ENCODE assay signal across 9 cellular contexts in the genomic region with DNA sequence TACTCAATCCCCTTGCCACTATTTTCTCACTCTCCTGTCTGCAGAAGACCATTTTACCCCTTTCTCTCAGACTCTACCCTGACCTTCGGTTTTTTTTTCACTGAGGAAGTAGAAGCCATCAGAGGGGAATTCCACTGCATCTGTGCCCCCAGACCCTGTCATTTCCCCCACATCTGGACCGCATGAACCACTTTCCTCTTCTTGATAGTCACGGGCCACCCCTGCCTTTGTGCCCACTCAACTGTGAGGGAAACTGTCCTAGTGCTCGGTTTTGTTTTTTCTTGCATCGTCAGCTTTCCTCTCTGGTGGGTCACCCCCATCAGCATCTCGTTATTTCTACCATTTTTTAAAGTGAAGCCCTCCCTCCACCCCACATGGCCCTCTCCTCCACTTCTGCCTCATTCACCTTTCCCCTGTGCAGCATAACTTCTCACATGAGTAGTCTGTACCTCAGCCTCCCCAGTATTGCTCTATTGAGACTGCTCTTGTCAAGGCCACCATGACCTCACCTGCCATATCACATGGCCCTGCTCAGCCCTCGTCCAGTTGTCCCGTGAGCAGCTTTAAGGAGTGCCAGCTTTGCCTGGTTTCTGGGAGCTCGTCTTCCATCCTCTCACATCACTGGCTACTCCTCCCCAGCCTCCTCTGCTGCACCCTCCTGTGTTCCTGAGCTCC. TPM values are rescaled to one million over a fixed set of nuclear protein-coding genes. Genes with fewer than 3 reads are reported as not detected.
A peak's percentile ranks its signal among the peaks of the same experiment; 100 is the strongest.
DNase-seq lines count a peak whose midpoint lies in the region; ATAC-seq and TF ChIP-seq lines count a peak whose summit lies in the region.
"Had no signal": no experiment of that assay in that cellular context is flagged by ENCODE, and none has a peak within 500 bp of the region (broad histone marks: within the 10 kb centered on the region; RNA-seq: fewer than 3 reads in every experiment).

No MANE protein-coding gene starts in this region.

- POLR2A ChIA-PET in activated B cell treated with CpG ODN at 0.5 μM for 24 hours (lab: Charles Lee): interaction anchor here (0.6 to 2.6 kb wide), 4 partner anchors 11 to 190 kb away, joined by 3 to 21 read pairs (median 8); partner anchors contain the start of gene TMEM87B

- peak; percentile 85 for ATAC-seq in GM19043 (IDR thresholded peaks at IDR 0.05; ENCODE audit: low read depth, unreplicated experiment)
- peak; percentile 54 for ATAC-seq in HG02840 (IDR thresholded peaks at IDR 0.05; ENCODE audit: low FRiP score, unreplicated experiment)
- peak; percentile 96 for ATAC-seq in activated B cell treated with CpG ODN at 0.5 μM for 24 hours (ENCODE audit: low read depth)
- no peak for ATAC-seq in GM19035 (IDR thresholded peaks at IDR 0.05; ENCODE audit: unreplicated experiment)

- CTCF ChIA-PET in Calu3 (lab: Charles Lee): interaction anchor here (0.5 kb wide), 1 partner anchor 15 kb away, joined by 6 read pairs; no protein-coding TSS in a partner anchor
- CTCF ChIA-PET in activated B cell treated with CpG ODN at 0.5 μM for 24 hours (lab: Charles Lee): no interaction called here

- H3K9me3 Mint-ChIP-seq in Calu3 (ENCODE audit: low read depth, unreplicated experiment) (no peaks in the 10 kb centered on the region), activated B cell treated with CpG ODN at 0.5 μM for 24 hours (no peaks in the 10 kb centered on the region)

- DNase-seq in Calu3 (no peak), activated B cell treated with CpG ODN at 0.5 μM for 24 hours (peak; percentile 36), dermis blood vessel endothelial cell (no peak), cerebellum (ENCODE audit: low spot score) (no peak)
- no peak for DNase-seq in activated CD4-positive, alpha-beta T cell treated with anti-CD3 and anti-CD28 coated beads, Interleukin-2, amount 50 U/mL, for 4 hours
- DNase-seq: NCI-H2227 treated with DMSO at 0.1 percent for 48 hours had no signal

- intact Hi-C loops in Calu3 (cut with micrococcal nuclease; ENCODE audit: unreplicated experiment): no loop called here
- intact Hi-C loops in activated B cell treated with CpG ODN at 0.5 μM for 24 hours (cut with micrococcal nuclease): loop anchor here (1.0 kb wide), 1 partner anchor 32 kb away; the partner anchor contains the start of gene TMEM87B

- no TSS peak for BruUV-seq in Calu3 (replicated peaks; lab: Mats Ljungman, UMichigan)

- H3K4me1 Mint-ChIP-seq in Calu3 (ENCODE audit: low read depth, unreplicated experiment) (peaks cover 18% of the 10 kb centered on the region), activated B cell treated with CpG ODN at 0.5 μM for 24 hours (peaks cover 30% of the 10 kb centered on the region)

- H3K36me3 Mint-ChIP-seq in Calu3 (ENCODE audit: insufficient read depth, unreplicated experiment) (peaks cover 51% of the 10 kb centered on the region), activated B cell treated with CpG ODN at 0.5 μM for 24 hours (ENCODE audit: low read depth) (peaks cover 81% of the 10 kb centered on the region)

- no peak overlapping the region for H3K4me3 Mint-ChIP-seq in Calu3 (ENCODE audit: low read depth, unreplicated experiment)
- H3K4me3 Mint-ChIP-seq in activated B cell treated with CpG ODN at 0.5 μM for 24 hours: peak overlapping the region; percentile 69

- no peaks in the 10 kb centered on the region for H3K27me3 Mint-ChIP-seq in Calu3 (ENCODE audit: unreplicated experiment)
- no peaks in the 10 kb centered on the region for H3K27me3 Mint-ChIP-seq in activated B cell treated with CpG ODN at 0.5 μM for 24 hours

- H3K27ac Mint-ChIP-seq in Calu3 (ENCODE audit: unreplicated experiment) (peak overlapping the region; percentile 30), activated B cell treated with CpG ODN at 0.5 μM for 24 hours (peak overlapping the region; percentile 94)

- TF ChIP-seq CTCF in Calu3 (IDR thresholded peaks at IDR 0.05; ENCODE audit: unreplicated experiment) (no peak), activated B cell treated with CpG ODN at 0.5 μM for 24 hours (IDR thresholded peaks at IDR 0.05) (no peak)

RNA-seq across cellular contexts. Expression of gene TMEM87B, which starts 32.4 kb away (rescaled TPM):
- total RNA-seq in Calu3 (2022): 35.0 and 37.0 TPM in 2 replicates
- total RNA-seq in activated B cell treated with CpG ODN at 0.5 μM for 24 hours: 19.8 and 20.0 TPM in 2 replicates
- 35.1 and 51.1 TPM in 2 replicates for total RNA-seq in dermis blood vessel endothelial cell
- 11.5 TPM for total RNA-seq in cerebellum

RNA-seq across cellular contexts. Expression of gene FBLN7, which starts 50.7 kb away (rescaled TPM):
- total RNA-seq in Calu3 (2022) (0.27 and 0.73 TPM in 2 replicates), activated B cell treated with CpG ODN at 0.5 μM for 24 hours (0.31 and 0.71 TPM in 2 replicates), dermis blood vessel endothelial cell (2.4 and 3.3 TPM in 2 replicates), cerebellum (5.3 TPM)
